Comparison of ENCODE assay signal across 8 cellular contexts in the genomic region with DNA sequence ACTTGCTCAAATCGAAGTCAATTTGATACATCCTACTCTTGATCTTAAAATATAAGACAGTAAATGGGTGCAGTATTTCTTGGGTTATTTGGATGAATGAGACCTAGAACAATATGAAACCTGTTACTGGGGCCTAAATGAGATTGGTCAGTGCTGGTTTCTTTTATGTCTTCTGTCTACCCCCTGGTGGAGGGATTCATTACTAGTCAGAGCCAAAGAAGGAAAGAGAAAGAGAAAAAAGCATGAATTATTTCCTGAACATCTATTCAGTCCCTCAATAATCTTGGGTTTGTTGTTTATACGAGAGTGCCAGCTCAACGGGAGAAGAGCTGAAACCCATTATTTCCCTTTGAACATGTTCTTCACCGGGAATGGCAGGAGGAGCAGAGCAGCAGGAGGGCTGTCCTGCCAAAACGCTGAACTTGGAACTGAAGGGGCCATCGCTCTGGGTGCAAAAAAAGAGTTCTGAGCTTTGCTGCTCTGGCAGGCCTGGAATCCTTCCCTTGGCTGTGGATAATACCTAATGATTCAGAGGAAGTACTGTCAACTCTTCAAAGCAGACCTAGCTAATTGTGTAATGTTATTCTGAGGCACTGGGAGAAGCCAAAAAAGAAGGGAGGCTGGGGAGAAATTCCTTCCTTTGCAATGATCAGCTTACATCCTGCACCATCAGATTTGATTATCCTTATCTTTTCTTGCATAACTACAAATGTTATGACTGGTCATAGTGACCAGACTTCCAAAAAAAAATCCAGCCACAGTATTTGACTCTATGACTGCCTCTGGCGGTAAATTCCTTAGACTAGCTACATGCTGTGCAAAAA.
A peak's percentile ranks its signal among the peaks of the same experiment; 100 is the strongest.
DNase-seq lines count a peak whose midpoint lies in the region; ATAC-seq and TF ChIP-seq lines count a peak whose summit lies in the region.

No MANE protein-coding gene starts in this region.

- H3K27ac Mint-ChIP-seq in activated B cell treated with CpG ODN at 0.5 μM for 24 hours (no peak overlapping the region), type B pancreatic cell (no peak overlapping the region)

- no peak overlapping the region for H3K4me3 Mint-ChIP-seq in activated B cell treated with CpG ODN at 0.5 μM for 24 hours
- H3K4me3 Mint-ChIP-seq in type B pancreatic cell = no peak overlapping the region

- peaks cover 8% of the 10 kb centered on the region for H3K4me1 Mint-ChIP-seq in activated B cell treated with CpG ODN at 0.5 μM for 24 hours
- H3K4me1 Mint-ChIP-seq in type B pancreatic cell (ENCODE audit: unreplicated experiment) = peaks cover 25% of the 10 kb centered on the region

- H3K9me3 Mint-ChIP-seq in activated B cell treated with CpG ODN at 0.5 μM for 24 hours = no peaks in the 10 kb centered on the region
- H3K9me3 Mint-ChIP-seq in type B pancreatic cell = no peaks in the 10 kb centered on the region

- H3K27me3 Mint-ChIP-seq in activated B cell treated with CpG ODN at 0.5 μM for 24 hours (no peaks in the 10 kb centered on the region), type B pancreatic cell (peaks cover 4% of the 10 kb centered on the region)

- POLR2A ChIA-PET in activated B cell treated with CpG ODN at 0.5 μM for 24 hours (lab: Charles Lee) = interaction anchor here (1.2 kb wide), 1 partner anchor 81 kb away, joined by 5 read pairs; a partner anchor contains a TSS

- CTCF ChIA-PET in activated B cell treated with CpG ODN at 0.5 μM for 24 hours (lab: Charles Lee) = interaction anchor here (0.7 to 4.2 kb wide), 9 partner anchors 11 to 273 kb away, joined by 3 to 26 read pairs (median 7); a partner anchor contains a TSS

- peak; percentile 65 for DNase-seq in ELR (ENCODE audit: low read depth)
- peak; percentile 31 for DNase-seq in LHCN-M2 (ENCODE audit: low read depth)
- DNase-seq in activated B cell treated with CpG ODN at 0.5 μM for 24 hours = no peak
- DNase-seq in iPS-NIHi7 (ENCODE audit: extremely low spot score) = peak; percentile 46
- no peak for DNase-seq in type B pancreatic cell (ENCODE audit: extremely low spot score, unreplicated experiment)
- DNase-seq in NCI-H2081 treated with DMSO at 0.1 percent for 48 hours (lab: John Stamatoyannopoulos, UW) = no peak

- H3K36me3 Mint-ChIP-seq in activated B cell treated with CpG ODN at 0.5 μM for 24 hours (ENCODE audit: low read depth) (no peaks in the 10 kb centered on the region), type B pancreatic cell (no peaks in the 10 kb centered on the region)

- intact Hi-C loops in activated B cell treated with CpG ODN at 0.5 μM for 24 hours (cut with micrococcal nuclease) = loop anchor here (1.0 to 5.0 kb wide), 3 partner anchors 93 to 715 kb away; no protein-coding TSS in a partner anchor

- TF ChIP-seq CTCF in activated B cell treated with CpG ODN at 0.5 μM for 24 hours (IDR thresholded peaks at IDR 0.05) (no peak), type B pancreatic cell (conservative IDR thresholded peaks at IDR 0.05) (peak; percentile 70)

- ATAC-seq in GM21529 (IDR thresholded peaks at IDR 0.05; ENCODE audit: unreplicated experiment) = peak; percentile 97
- peak; percentile 45 for ATAC-seq in activated B cell treated with CpG ODN at 0.5 μM for 24 hours (ENCODE audit: low read depth)
- ATAC-seq in GM19328 (IDR thresholded peaks at IDR 0.05; ENCODE audit: unreplicated experiment) = no peak

Comparison
In these comparisons a context has a peak if more than half of its experiments do, and no peak if none do; other contexts are left out.
1. DNase-seq: peak in ELR (single experiment), LHCN-M2 (single experiment) and iPS-NIHi7 (single experiment); none in activated B cell treated with CpG ODN at 0.5 μM for 24 hours (single experiment), type B pancreatic cell (single experiment) and NCI-H2081 treated with DMSO at 0.1 percent for 48 hours (single experiment).